In genomic region chr7:74430961-74431466, GRCh38 we compare ENCODE assay signal across 15 cellular contexts. TPM values are rescaled to one million over a fixed set of nuclear protein-coding genes. Genes with fewer than 3 reads are reported as not detected.
A peak's percentile ranks its signal among the peaks of the same experiment; 100 is the strongest.
DNase-seq lines count a peak whose midpoint lies in the region; ATAC-seq and TF ChIP-seq lines count a peak whose summit lies in the region.
"Had no signal": no experiment of that assay in that cellular context is flagged by ENCODE, and none has a peak within 500 bp of the region (broad histone marks: within the 10 kb centered on the region; RNA-seq: fewer than 3 reads in every experiment).

No MANE protein-coding gene starts in this region.

- H3K4me3 Mint-ChIP-seq in Calu3 (ENCODE audit: low read depth, unreplicated experiment): no peak overlapping the region
- H3K4me3 Mint-ChIP-seq: activated naive CD4-positive, alpha-beta T cell treated with anti-CD3 and anti-CD28 coated beads, Interleukin-2, amount 10 ng/mL, durations not matched to agents 7 days and 5 days had no signal

- DNase-seq in SK-N-MC (ENCODE audit: low read depth, low spot score) (no peak), right cardiac atrium (peak in 1 of 3 donors; percentile 25), pons (ENCODE audit: low spot score) (peak; percentile 28), Calu3 (no peak), superior temporal gyrus (ENCODE audit: extremely low spot score) (no peak), COLO829 (ENCODE audit: low spot score) (no peak)
- DNase-seq: activated CD8-positive, alpha-beta memory T cell treated with anti-CD3 and anti-CD28 coated beads, Interleukin-2, amount 50 U/mL, for 48 hours; activated naive CD4-positive, alpha-beta T cell treated with anti-CD3 and anti-CD28 coated beads, Interleukin-2, amount 10 ng/mL, durations not matched to agents 7 days and 5 days; Kasumi-1; NCI-H2029 treated with DMSO at 0.1 percent for 48 hours had no signal

- H3K27ac Mint-ChIP-seq in Calu3 (ENCODE audit: unreplicated experiment): no peak overlapping the region
- H3K27ac Mint-ChIP-seq: activated naive CD4-positive, alpha-beta T cell treated with anti-CD3 and anti-CD28 coated beads, Interleukin-2, amount 10 ng/mL, durations not matched to agents 7 days and 5 days had no signal

- peak overlapping the region; percentile 6; the same call in 1 of the 2 replicates for H3K9ac ChIP-seq in ES-I3 (ENCODE audit: low read depth, low read length)
- H3K9ac ChIP-seq in SK-N-MC (ENCODE audit: insufficient read length): peak overlapping the region; percentile 35

- H3K9me3 ChIP-seq in ES-I3 (ENCODE audit: control insufficient read depth, insufficient read depth, low read length) (no peaks in the 10 kb centered on the region), SK-N-MC (ENCODE audit: low read depth, low read length) (no peaks in the 10 kb centered on the region), right cardiac atrium (ENCODE audit: control insufficient read depth, low read length) (no peaks in the 10 kb centered on the region)
- H3K9me3 ChIP-seq: BLaER1 treated with 17β-estradiol and CSF1 and Interleukin-3, amounts not matched to agents 10 nM and 100 nM; prostate gland; vagina had no signal

- no TSS peak for BruUV-seq in Calu3 (replicated peaks; lab: Mats Ljungman, UMichigan)

- H3K4me1 Mint-ChIP-seq in Calu3 (ENCODE audit: low read depth, unreplicated experiment): no peaks in the 10 kb centered on the region
- H3K4me1 Mint-ChIP-seq: activated naive CD4-positive, alpha-beta T cell treated with anti-CD3 and anti-CD28 coated beads, Interleukin-2, amount 10 ng/mL, durations not matched to agents 7 days and 5 days had no signal

- H3K27ac ChIP-seq in SK-N-MC (peak overlapping the region; percentile 82), right cardiac atrium (ENCODE audit: low read length) (no peak overlapping the region)
- H3K27ac ChIP-seq: prostate gland, vagina had no signal

- no peaks in the 10 kb centered on the region for H3K36me3 Mint-ChIP-seq in Calu3 (ENCODE audit: insufficient read depth, unreplicated experiment)
- H3K36me3 Mint-ChIP-seq: activated naive CD4-positive, alpha-beta T cell treated with anti-CD3 and anti-CD28 coated beads, Interleukin-2, amount 10 ng/mL, durations not matched to agents 7 days and 5 days had no signal

- H3K9me3 Mint-ChIP-seq in Calu3 (ENCODE audit: low read depth, unreplicated experiment): no peaks in the 10 kb centered on the region
- H3K9me3 Mint-ChIP-seq: activated naive CD4-positive, alpha-beta T cell treated with anti-CD3 and anti-CD28 coated beads, Interleukin-2, amount 10 ng/mL, durations not matched to agents 7 days and 5 days had no signal

- peaks cover 21% of the 10 kb centered on the region for H3K4me1 ChIP-seq in ES-I3 (ENCODE audit: insufficient read depth, low read length)
- no peaks in the 10 kb centered on the region for H3K4me1 ChIP-seq in right cardiac atrium (ENCODE audit: control insufficient read depth, insufficient read depth, low read length)
- H3K4me1 ChIP-seq: prostate gland, vagina had no signal

- no peaks in the 10 kb centered on the region for H3K36me3 ChIP-seq in ES-I3 (ENCODE audit: insufficient read depth, low read length)
- H3K36me3 ChIP-seq in SK-N-MC (ENCODE audit: insufficient read depth, low read length): no peaks in the 10 kb centered on the region
- H3K36me3 ChIP-seq: BLaER1 treated with 17β-estradiol and CSF1 and Interleukin-3, amounts not matched to agents 10 nM and 100 nM; prostate gland; vagina had no signal

- H3K4me3 ChIP-seq in SK-N-MC: no peak overlapping the region
- no peak overlapping the region for H3K4me3 ChIP-seq in right cardiac atrium (ENCODE audit: low read length)
- H3K4me3 ChIP-seq: BLaER1 treated with 17β-estradiol and CSF1 and Interleukin-3, amounts not matched to agents 10 nM and 100 nM; prostate gland; vagina had no signal

- TF ChIP-seq CTCF in Calu3 (IDR thresholded peaks at IDR 0.05; ENCODE audit: unreplicated experiment): no peak

- CTCF ChIA-PET in Calu3 (lab: Charles Lee): no interaction called here

- intact Hi-C loops in right cardiac atrium (cut with DNase I): no loop called here
- intact Hi-C loops in Calu3 (cut with micrococcal nuclease; ENCODE audit: unreplicated experiment): no loop called here

- 52% methylated on average over 12 of the region's 12 CpGs for WGBS in right cardiac atrium

- H3K27me3 Mint-ChIP-seq in Calu3 (ENCODE audit: unreplicated experiment): no peaks in the 10 kb centered on the region

- no peaks in the 10 kb centered on the region for H3K27me3 ChIP-seq in right cardiac atrium (ENCODE audit: control insufficient read depth, insufficient read depth)
- H3K27me3 ChIP-seq: BLaER1 treated with 17β-estradiol and CSF1 and Interleukin-3, amounts not matched to agents 10 nM and 100 nM; vagina had no signal

- ATAC-seq in right cardiac atrium (peak; percentile 65 to 67), GM18861 (IDR thresholded peaks at IDR 0.05; ENCODE audit: unreplicated experiment) (no peak)

RNA-seq across cellular contexts. Expression of gene GTF2IRD1, which starts 22.7 kb away (rescaled TPM):
- total RNA-seq in right cardiac atrium (10 to 100 TPM; 18.9 to 29.9 (median 21.4) TPM), Calu3 (2022) (29.2 and 31.1 TPM in 2 replicates)
- polyA plus RNA-seq in right cardiac atrium: 10.6 TPM
